13 cellular contexts compared by ENCODE assay signal in genomic region chr7:36301914-36302771, GRCh38.
DNase-seq lines count a peak whose midpoint lies in the region; ATAC-seq, FAIRE-seq and TF ChIP-seq lines count a peak whose summit lies in the region.
"Had no signal": no experiment of that assay in that cellular context is flagged by ENCODE, and none has a peak within 500 bp of the region (broad histone marks: within the 10 kb centered on the region; RNA-seq: fewer than 3 reads in every experiment).

No MANE protein-coding gene starts in this region.

- H3K27me3 ChIP-seq in heart left ventricle (no peaks in the 10 kb centered on the region), bronchial epithelial cell (ENCODE audit: control insufficient read depth, insufficient read depth, low read length) (no peaks in the 10 kb centered on the region), lower lobe of right lung (ENCODE audit: low read depth) (no peaks in the 10 kb centered on the region), tibial nerve (no peaks in the 10 kb centered on the region)

- TF ChIP-seq POLR2A in heart left ventricle (IDR thresholded peaks at IDR 0.05) (no peak), tibial nerve (IDR thresholded peaks at IDR 0.05) (no peak)

- peaks cover 0 to 20% (median 7%) of the 10 kb centered on the region in 9 donors for H3K36me3 ChIP-seq in heart left ventricle
- H3K36me3 ChIP-seq in bronchial epithelial cell (ENCODE audit: control insufficient read depth, insufficient read depth, low read length) = no peaks in the 10 kb centered on the region
- peaks cover 9% of the 10 kb centered on the region for H3K36me3 ChIP-seq in lower lobe of right lung
- peaks cover 0 to 6% (median 0%) of the 10 kb centered on the region in 3 donors for H3K36me3 ChIP-seq in tibial nerve

- peak overlapping the region in 9 of 12 donors; percentile 1 to 83 (median 79) for H3K27ac ChIP-seq in heart left ventricle
- peak overlapping the region; percentile 43 for H3K27ac ChIP-seq in lower lobe of right lung
- peak overlapping the region; percentile 11 to 70 (median 31) for H3K27ac ChIP-seq in tibial nerve

- ATAC-seq in heart left ventricle (no peak), Right ventricle myocardium inferior (no peak), lower lobe of right lung (no peak)
- ATAC-seq: activated naive CD4-positive, alpha-beta T cell treated with anti-CD3 and anti-CD28 coated beads, Interleukin-2, amount 50 U/mL, for 72 hours had no signal

- WGBS in heart left ventricle, 4 donors = 82 to 86% (median 83%) methylated on average over 14 to 15 of the region's 15 CpGs
- WGBS in tibial nerve, 2 donors = 80 to 86% methylated on average over 15 of the region's 15 CpGs

- TF ChIP-seq EP300 in tibial nerve (IDR thresholded peaks at IDR 0.05) = no peak

- H3K4me3 ChIP-seq in heart left ventricle (no peak overlapping the region), bronchial epithelial cell (ENCODE audit: low read depth, low read length) (no peak overlapping the region), lower lobe of right lung (no peak overlapping the region), tibial nerve (no peak overlapping the region)

- TF ChIP-seq CTCF in heart left ventricle (IDR thresholded peaks at IDR 0.05) (no peak), bronchial epithelial cell (IDR thresholded peaks at IDR 0.05; ENCODE audit: insufficient read depth, low read length, severe bottlenecking) (no peak), lower lobe of right lung (IDR thresholded peaks at IDR 0.05) (no peak), tibial nerve (IDR thresholded peaks at IDR 0.05) (no peak)

- H3K4me1 ChIP-seq in heart left ventricle (peaks cover 10 to 72% (median 46%) of the 10 kb centered on the region in 12 donors), lower lobe of right lung (peaks cover 53% of the 10 kb centered on the region), tibial nerve (peaks cover 0 to 46% (median 20%) of the 10 kb centered on the region in 4 donors)

- no peak for FAIRE-seq in bronchial epithelial cell (lab: Jason Lieb, UNC)
- FAIRE-seq: small intestine had no signal

- no peak for DNase-seq in heart left ventricle
- no peak for DNase-seq in Right ventricle myocardium inferior (ENCODE audit: missing footprints)
- peak; percentile 33 for DNase-seq in bronchial epithelial cell (ENCODE audit: low read depth)
- DNase-seq in lower lobe of right lung = no peak
- no peak for DNase-seq in tibial nerve (ENCODE audit: low spot score in 2 of 2)
- no peak for DNase-seq in GM19238 (ENCODE audit: insufficient read length, low spot score)
- no peak for DNase-seq in inferior parietal cortex (ENCODE audit: extremely low spot score)
- DNase-seq in UCSD-AML1 (lab: John Stamatoyannopoulos, UW; ENCODE audit: unreplicated experiment) = no peak
- DNase-seq: activated CD4-positive, alpha-beta T cell treated with anti-CD3 and anti-CD28 coated beads for 48 hours; NCI-H2029; SHP77; small intestine had no signal

- H3K9me3 ChIP-seq in heart left ventricle = no peaks in the 10 kb centered on the region
- H3K9me3 ChIP-seq in lower lobe of right lung = no peaks in the 10 kb centered on the region
- no peaks in the 10 kb centered on the region for H3K9me3 ChIP-seq in tibial nerve

- intact Hi-C loops in heart left ventricle (cut with DNase I) (loop anchor here in 2 of 10 donors (10.0 kb wide), 2 partner anchors 597 to 607 kb away; partner anchors contain the start of gene HERPUD2 (in 1 of the 2)), Right ventricle myocardium inferior (cut with DNase I) (loop anchor here (10.0 kb wide), 1 partner anchor 607 kb away; the partner anchor contains the start of gene HERPUD2), lower lobe of right lung (cut with DNase I) (no loop called here)
